Comparison of ENCODE assay signal across 15 cellular contexts in genomic region chr6:149052350-149053106, GRCh38.
DNase-seq lines count a peak whose midpoint lies in the region; ATAC-seq and TF ChIP-seq lines count a peak whose summit lies in the region.
"Had no signal": no experiment of that assay in that cellular context is flagged by ENCODE, and none has a peak within 500 bp of the region (broad histone marks: within the 10 kb centered on the region; RNA-seq: fewer than 3 reads in every experiment).

No MANE protein-coding gene starts in this region.

- H3K4me2 ChIP-seq in hepatocyte = no peak overlapping the region

- H3K36me3 Mint-ChIP-seq in activated CD8-positive, alpha-beta memory T cell treated with anti-CD3 and anti-CD28 coated beads, Interleukin-2, amount 10 ng/mL, durations not matched to agents 7 days and 5 days = peaks cover 15% of the 10 kb centered on the region
- H3K36me3 Mint-ChIP-seq in stimulated activated naive B cell treated with anti-CD40 and anti-IgM and Interleukin-4, amounts not matched to agents 10 μg/mL and 1 μg/mL and 100 μg/mL, for 72 hours = peaks cover 14 to 15% of the 10 kb centered on the region in 2 donors

- H3K36me3 ChIP-seq in brain microvascular endothelial cell (replicated peaks) (no peaks in the 10 kb centered on the region), hepatocyte (replicated peaks; ENCODE audit: insufficient read depth, low read depth) (no peaks in the 10 kb centered on the region)

- H3K27ac Mint-ChIP-seq in activated CD8-positive, alpha-beta memory T cell treated with anti-CD3 and anti-CD28 coated beads, Interleukin-2, amount 10 ng/mL, durations not matched to agents 7 days and 5 days = peak overlapping the region; percentile 89
- H3K27ac Mint-ChIP-seq in stimulated activated naive B cell treated with anti-CD40 and anti-IgM and Interleukin-4, amounts not matched to agents 10 μg/mL and 1 μg/mL and 100 μg/mL, for 72 hours = peak overlapping the region; percentile 22

- CTCF ChIA-PET in activated CD8-positive, alpha-beta memory T cell treated with anti-CD3 and anti-CD28 coated beads, Interleukin-2, amount 10 ng/mL, durations not matched to agents 7 days and 5 days (lab: Charles Lee) = interaction anchor here (0.8 to 1.3 kb wide), 5 partner anchors 8 to 441 kb away, joined by 3 to 5 read pairs (median 4); no protein-coding TSS in a partner anchor

- no peak overlapping the region for H2AFZ ChIP-seq in hepatocyte

- no peaks in the 10 kb centered on the region for H3K27me3 ChIP-seq in brain microvascular endothelial cell (replicated peaks)
- H3K27me3 ChIP-seq in hepatocyte = no peaks in the 10 kb centered on the region

- no peaks in the 10 kb centered on the region for H3K27me3 Mint-ChIP-seq in activated CD8-positive, alpha-beta memory T cell treated with anti-CD3 and anti-CD28 coated beads, Interleukin-2, amount 10 ng/mL, durations not matched to agents 7 days and 5 days
- H3K27me3 Mint-ChIP-seq in stimulated activated naive B cell treated with anti-CD40 and anti-IgM and Interleukin-4, amounts not matched to agents 10 μg/mL and 1 μg/mL and 100 μg/mL, for 72 hours = no peaks in the 10 kb centered on the region

- WGBS in hepatocyte (ENCODE audit: low lambda C conversion rate, missing lambda C conversion rate) = 85% methylated on average over 6 of the region's 6 CpGs

- H3K4me3 ChIP-seq in brain microvascular endothelial cell (ENCODE audit: low read depth, low read length) (no peak overlapping the region), hepatocyte (no peak overlapping the region)

- H3K4me1 ChIP-seq in hepatocyte (ENCODE audit: insufficient read depth) = no peaks in the 10 kb centered on the region

- TF ChIP-seq CTCF in brain microvascular endothelial cell (IDR thresholded peaks at IDR 0.05; ENCODE audit: low read depth, low read length, missing control alignments) (no peak), hepatocyte (IDR thresholded peaks at IDR 0.05; ENCODE audit: poor library complexity) (no peak)

- peak; percentile 77 for DNase-seq in activated CD8-positive, alpha-beta memory T cell treated with anti-CD3 and anti-CD28 coated beads, Interleukin-2, amount 10 ng/mL, durations not matched to agents 7 days and 5 days
- DNase-seq in activated CD8-positive, alpha-beta memory T cell treated with anti-CD3 and anti-CD28 coated beads for 24 hours = no peak
- DNase-seq in stimulated activated naive B cell treated with anti-CD40 and anti-IgM and Interleukin-4, amounts not matched to agents 10 μg/mL and 1 μg/mL and 100 μg/mL, for 72 hours = no peak
- DNase-seq in effector CD4-positive, alpha-beta T cell = no peak
- DNase-seq in brain microvascular endothelial cell (no peak), hepatocyte (ENCODE audit: low spot score) (no peak)
- DNase-seq: ACHN; activated CD8-positive, alpha-beta memory T cell treated with anti-CD3 and anti-CD28 coated beads, Interleukin-2, amount 50 U/mL, for 4 hours; aorta; DMS 273 treated with DMSO at 0.1 percent for 48 hours; head of caudate nucleus; NCI-H1417 treated with DMSO at 0.1 percent for 48 hours had no signal

- H3K9me3 ChIP-seq in hepatocyte (ENCODE audit: low read depth) = no peaks in the 10 kb centered on the region

- no peaks in the 10 kb centered on the region for H3K79me2 ChIP-seq in hepatocyte

- H4K20me1 ChIP-seq in hepatocyte (ENCODE audit: insufficient read depth, poor library complexity, severe bottlenecking) = no peaks in the 10 kb centered on the region

- H3K9me3 Mint-ChIP-seq in activated CD8-positive, alpha-beta memory T cell treated with anti-CD3 and anti-CD28 coated beads, Interleukin-2, amount 10 ng/mL, durations not matched to agents 7 days and 5 days (ENCODE audit: low read depth) = no peaks in the 10 kb centered on the region
- H3K9me3 Mint-ChIP-seq in stimulated activated naive B cell treated with anti-CD40 and anti-IgM and Interleukin-4, amounts not matched to agents 10 μg/mL and 1 μg/mL and 100 μg/mL, for 72 hours = no peaks in the 10 kb centered on the region
- H3K9me3 Mint-ChIP-seq: neural crest cell had no signal

- in situ Hi-C loops in brain microvascular endothelial cell (cut with HindIII; ENCODE audit: low pct_ligation_motif_present, low sequenced_read_pairs) = no loop called here

- no peaks in the 10 kb centered on the region for H3K9me2 ChIP-seq in hepatocyte (replicated peaks; ENCODE audit: insufficient read depth)

- peaks cover 79% of the 10 kb centered on the region for H3K4me1 Mint-ChIP-seq in activated CD8-positive, alpha-beta memory T cell treated with anti-CD3 and anti-CD28 coated beads, Interleukin-2, amount 10 ng/mL, durations not matched to agents 7 days and 5 days
- peaks cover 15 to 41% of the 10 kb centered on the region in 2 donors for H3K4me1 Mint-ChIP-seq in stimulated activated naive B cell treated with anti-CD40 and anti-IgM and Interleukin-4, amounts not matched to agents 10 μg/mL and 1 μg/mL and 100 μg/mL, for 72 hours

- ATAC-seq in activated CD8-positive, alpha-beta memory T cell treated with anti-CD3 and anti-CD28 coated beads, Interleukin-2, amount 10 ng/mL, durations not matched to agents 7 days and 5 days = peak; percentile 85
- ATAC-seq in HG02588 (IDR thresholded peaks at IDR 0.05; ENCODE audit: unreplicated experiment) = peak; percentile 56
- peak; percentile 68 for ATAC-seq in HG03520 (IDR thresholded peaks at IDR 0.05; ENCODE audit: unreplicated experiment)
- no peak for ATAC-seq in stimulated activated naive B cell treated with anti-CD40 and anti-IgM and Interleukin-4, amounts not matched to agents 10 μg/mL and 1 μg/mL and 100 μg/mL, for 72 hours (replicated peaks)

- H3K4me3 Mint-ChIP-seq in activated CD8-positive, alpha-beta memory T cell treated with anti-CD3 and anti-CD28 coated beads, Interleukin-2, amount 10 ng/mL, durations not matched to agents 7 days and 5 days = peak overlapping the region; percentile 72
- H3K4me3 Mint-ChIP-seq in stimulated activated naive B cell treated with anti-CD40 and anti-IgM and Interleukin-4, amounts not matched to agents 10 μg/mL and 1 μg/mL and 100 μg/mL, for 72 hours = no peak overlapping the region
- H3K4me3 Mint-ChIP-seq: neural crest cell had no signal

- H3K27ac ChIP-seq in brain microvascular endothelial cell (no peak overlapping the region), hepatocyte (no peak overlapping the region)

Comparison
In these comparisons a context has a peak if more than half of its experiments do, and no peak if none do; other contexts are left out.
1. ATAC-seq: peak in activated CD8-positive, alpha-beta memory T cell treated with anti-CD3 and anti-CD28 coated beads, Interleukin-2, amount 10 ng/mL, durations not matched to agents 7 days and 5 days (single experiment), HG02588 (single experiment) and HG03520 (single experiment); none in stimulated activated naive B cell treated with anti-CD40 and anti-IgM and Interleukin-4, amounts not matched to agents 10 μg/mL and 1 μg/mL and 100 μg/mL, for 72 hours (0 of 2).